20 cellular contexts compared by ENCODE assay signal in the genomic region with DNA sequence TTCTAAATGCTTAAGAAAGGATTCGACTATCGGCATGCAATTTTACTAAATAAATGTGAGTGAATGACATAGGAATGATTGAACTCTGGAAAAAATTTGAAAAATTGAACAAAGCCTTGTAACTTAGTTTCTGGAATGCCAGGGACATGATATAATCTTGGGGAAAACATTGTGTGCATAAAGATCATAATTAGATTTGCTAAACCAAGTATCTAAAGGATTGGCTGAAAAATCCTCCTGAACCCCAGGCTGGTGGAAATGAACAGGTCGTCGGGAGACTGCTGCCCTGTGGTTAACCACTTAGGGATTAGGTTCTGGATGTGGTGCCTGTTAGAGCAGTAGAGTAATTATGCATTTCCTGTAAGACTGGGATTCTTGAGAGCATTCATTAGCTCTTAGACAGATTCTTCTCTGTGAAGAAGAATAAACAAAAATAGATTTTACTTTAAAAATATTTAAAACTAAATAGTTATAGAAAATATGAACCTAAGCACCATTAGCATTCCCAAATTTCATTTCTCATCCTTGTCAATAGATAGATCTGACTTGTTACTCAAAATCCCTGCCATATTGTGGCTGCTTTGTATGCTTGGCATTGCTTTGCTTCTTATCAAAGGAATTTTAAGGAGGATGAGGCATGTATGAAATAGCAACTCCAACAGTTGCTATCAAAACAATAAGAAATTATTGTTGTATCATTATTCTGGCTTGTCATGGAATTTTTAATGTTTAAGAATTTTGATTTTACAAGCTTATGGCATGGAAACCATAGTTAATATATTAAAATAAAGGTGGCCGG. TPM values are rescaled to one million over a fixed set of nuclear protein-coding genes. Genes with fewer than 3 reads are reported as not detected.
A peak's percentile ranks its signal among the peaks of the same experiment; 100 is the strongest.
DNase-seq lines count a peak whose midpoint lies in the region; ATAC-seq, FAIRE-seq and TF ChIP-seq lines count a peak whose summit lies in the region.
"Had no signal": no experiment of that assay in that cellular context is flagged by ENCODE, and none has a peak within 500 bp of the region (broad histone marks: within the 10 kb centered on the region; RNA-seq: fewer than 3 reads in every experiment).

No MANE protein-coding gene starts in this region.

- H3K9ac ChIP-seq in neural progenitor cell: no peak overlapping the region
- H3K9ac ChIP-seq: BLaER1 treated with 17β-estradiol and CSF1 and Interleukin-3, amounts not matched to agents 10 nM and 100 nM had no signal

- H3K4me1 Mint-ChIP-seq in neural progenitor cell: no peaks in the 10 kb centered on the region
- H3K4me1 Mint-ChIP-seq in effector memory CD8-positive, alpha-beta T cell (ENCODE audit: low read depth in 2 of 2): no peaks in the 10 kb centered on the region
- H3K4me1 Mint-ChIP-seq: immature natural killer cell had no signal

- no peak for TF ChIP-seq POLR2A in GM12892 (IDR thresholded peaks at IDR 0.05; ENCODE audit: low read depth, low read length)

- H4K20me1 ChIP-seq in neural progenitor cell (ENCODE audit: low read depth): no peaks in the 10 kb centered on the region
- no peaks in the 10 kb centered on the region for H4K20me1 ChIP-seq in hepatocyte (ENCODE audit: insufficient read depth, poor library complexity, severe bottlenecking)
- H4K20me1 ChIP-seq: BLaER1 treated with 17β-estradiol and CSF1 and Interleukin-3, amounts not matched to agents 10 nM and 100 nM had no signal

- ATAC-seq in effector memory CD8-positive, alpha-beta T cell (replicated peaks): no peak
- ATAC-seq: activated CD8-positive, alpha-beta T cell treated with anti-CD3 and anti-CD28 coated beads, Interleukin-2, amount 10 ng/mL, durations not matched to agents 7 days and 5 days had no signal

- H3K27ac ChIP-seq in neural progenitor cell (no peak overlapping the region), hepatocyte (no peak overlapping the region)
- H3K27ac ChIP-seq: BLaER1 treated with 17β-estradiol and CSF1 and Interleukin-3, amounts not matched to agents 10 nM and 100 nM had no signal

- H3K4me3 Mint-ChIP-seq in neural progenitor cell: no peak overlapping the region
- H3K4me3 Mint-ChIP-seq in effector memory CD8-positive, alpha-beta T cell: no peak overlapping the region
- H3K4me3 Mint-ChIP-seq: activated CD8-positive, alpha-beta T cell treated with anti-CD3 and anti-CD28 coated beads, Interleukin-2, amount 10 ng/mL, durations not matched to agents 7 days and 5 days; brain; immature natural killer cell had no signal

- H3K9me3 ChIP-seq in neural progenitor cell (ENCODE audit: low read depth) (no peaks in the 10 kb centered on the region), hepatocyte (ENCODE audit: low read depth) (no peaks in the 10 kb centered on the region), HAP-1 (no peaks in the 10 kb centered on the region)
- H3K9me3 ChIP-seq: BLaER1 treated with 17β-estradiol and CSF1 and Interleukin-3, amounts not matched to agents 10 nM and 100 nM had no signal

- H3K79me2 ChIP-seq in neural progenitor cell (ENCODE audit: low read depth): no peaks in the 10 kb centered on the region
- H3K79me2 ChIP-seq in hepatocyte: no peaks in the 10 kb centered on the region

- H3K27me3 ChIP-seq in neural progenitor cell (no peaks in the 10 kb centered on the region), hepatocyte (no peaks in the 10 kb centered on the region), HAP-1 (ENCODE audit: low read depth) (no peaks in the 10 kb centered on the region)
- H3K27me3 ChIP-seq: BLaER1 treated with 17β-estradiol and CSF1 and Interleukin-3, amounts not matched to agents 10 nM and 100 nM had no signal

- H3K36me3 ChIP-seq in neural progenitor cell (no peaks in the 10 kb centered on the region), hepatocyte (replicated peaks; ENCODE audit: insufficient read depth, low read depth) (no peaks in the 10 kb centered on the region), HAP-1 (replicated peaks) (no peaks in the 10 kb centered on the region)
- H3K36me3 ChIP-seq: BLaER1 treated with 17β-estradiol and CSF1 and Interleukin-3, amounts not matched to agents 10 nM and 100 nM had no signal

- TF ChIP-seq CTCF in astrocyte of the cerebellum (IDR thresholded peaks at IDR 0.05; ENCODE audit: low read depth, low read length, missing control alignments) (no peak), neural progenitor cell (IDR thresholded peaks at IDR 0.05) (no peak), hepatocyte (IDR thresholded peaks at IDR 0.05; ENCODE audit: poor library complexity) (no peak)

- H3K4me2 ChIP-seq in neural progenitor cell (no peak overlapping the region), hepatocyte (no peak overlapping the region)
- H3K4me2 ChIP-seq: BLaER1 treated with 17β-estradiol and CSF1 and Interleukin-3, amounts not matched to agents 10 nM and 100 nM had no signal

- no peaks in the 10 kb centered on the region for H3K36me3 Mint-ChIP-seq in neural progenitor cell
- H3K36me3 Mint-ChIP-seq in effector memory CD8-positive, alpha-beta T cell (ENCODE audit: insufficient read depth): no peaks in the 10 kb centered on the region
- H3K36me3 Mint-ChIP-seq: brain, immature natural killer cell had no signal

- H3F3A ChIP-seq in neural progenitor cell (ENCODE audit: low read depth): no peaks in the 10 kb centered on the region

- no peaks in the 10 kb centered on the region for H3K27me3 Mint-ChIP-seq in neural progenitor cell (ENCODE audit: insufficient read depth, low read depth)
- H3K27me3 Mint-ChIP-seq in effector memory CD8-positive, alpha-beta T cell: peaks cover 26 to 36% of the 10 kb centered on the region in 2 donors
- H3K27me3 Mint-ChIP-seq: brain had no signal

- H3K9me3 Mint-ChIP-seq in neural progenitor cell: no peaks in the 10 kb centered on the region
- no peaks in the 10 kb centered on the region for H3K9me3 Mint-ChIP-seq in effector memory CD8-positive, alpha-beta T cell
- H3K9me3 Mint-ChIP-seq: brain had no signal

- peak; percentile 78 for DNase-seq in Daoy (ENCODE audit: low read depth)
- peak; percentile 14 for DNase-seq in LoVo (ENCODE audit: low spot score)
- DNase-seq in astrocyte of the cerebellum (ENCODE audit: low read depth): peak; percentile 22
- peak; percentile 15 for DNase-seq in neural progenitor cell (ENCODE audit: low spot score)
- DNase-seq in hepatocyte (ENCODE audit: low spot score): no peak
- no peak for DNase-seq in HAP-1 (ENCODE audit: low spot score in 2 of 2)
- no peak for DNase-seq in GM12892 (ENCODE audit: insufficient read length)
- DNase-seq in effector memory CD8-positive, alpha-beta T cell: no peak
- DNase-seq: activated CD8-positive, alpha-beta T cell treated with anti-CD3 and anti-CD28 coated beads, Interleukin-2, amount 10 ng/mL, durations not matched to agents 7 days and 5 days; activated effector memory CD4-positive, alpha-beta T cell treated with anti-CD3 and anti-CD28 coated beads, Interleukin-2, amount 50 U/mL, for 16 hours; DMS79 treated with DMSO at 0.1 percent for 48 hours; effector CD4-positive, alpha-beta T cell; foreskin melanocyte; immature natural killer cell; MM.1S; NCI-H2081 treated with DMSO at 0.1 percent for 48 hours had no signal

- H3K9me2 ChIP-seq in hepatocyte (replicated peaks; ENCODE audit: insufficient read depth): no peaks in the 10 kb centered on the region

- H3K27ac Mint-ChIP-seq in neural progenitor cell: no peak overlapping the region
- no peak overlapping the region for H3K27ac Mint-ChIP-seq in effector memory CD8-positive, alpha-beta T cell
- H3K27ac Mint-ChIP-seq: activated CD8-positive, alpha-beta T cell treated with anti-CD3 and anti-CD28 coated beads, Interleukin-2, amount 10 ng/mL, durations not matched to agents 7 days and 5 days; immature natural killer cell had no signal

- 69% methylated on average over 5 of the region's 5 CpGs for whole genome bisulfite sequencing in hepatocyte (ENCODE audit: low lambda C conversion rate, missing lambda C conversion rate)

- no peak overlapping the region for H3K4me3 ChIP-seq in astrocyte of the cerebellum (ENCODE audit: low read depth, low read length)
- no peak overlapping the region for H3K4me3 ChIP-seq in neural progenitor cell
- no peak overlapping the region for H3K4me3 ChIP-seq in hepatocyte
- H3K4me3 ChIP-seq in HAP-1: no peak overlapping the region
- H3K4me3 ChIP-seq: BLaER1 treated with 17β-estradiol and CSF1 and Interleukin-3, amounts not matched to agents 10 nM and 100 nM had no signal

- H2AFZ ChIP-seq in neural progenitor cell (replicated peaks): no peak overlapping the region
- H2AFZ ChIP-seq in hepatocyte: no peak overlapping the region

- in situ Hi-C loops in astrocyte of the cerebellum (cut with HindIII; ENCODE audit: low sequenced_read_pairs): no loop called here
- in situ Hi-C loops in HAP-1 (cut with MboI; ENCODE audit: low sequenced_read_pairs): no loop called here

- H3K4me1 ChIP-seq in neural progenitor cell (peaks cover 7% of the 10 kb centered on the region), hepatocyte (ENCODE audit: insufficient read depth) (no peaks in the 10 kb centered on the region), HAP-1 (no peaks in the 10 kb centered on the region)

- FAIRE-seq in GM12892 (lab: Jason Lieb, UNC): no peak
- FAIRE-seq: TTC549 had no signal

RNA-seq across cellular contexts. Expression of gene LYPD6B, which starts 55.9 kb away (rescaled TPM):
- total RNA-seq in Daoy (2014; rRNA removed; shearing (Covaris generic)): 8.0 and 10.2 TPM in 2 replicates
- 0.34 TPM in 1 of 2 replicates, not detected in the other for total RNA-seq in neural progenitor cell (ENCODE audit: low replicate concordance)
- total RNA-seq in hepatocyte: 13.3 and 16.8 TPM in 2 replicates
- polyA plus RNA-seq in hepatocyte: 26.0 and 26.4 TPM in 2 replicates
- polyA plus RNA-seq in GM12892 (2012; ENCODE audit: missing spikeins): 3.9 TPM
- total RNA-seq: activated CD8-positive, alpha-beta T cell treated with anti-CD3 and anti-CD28 coated beads, Interleukin-2, amount 10 ng/mL, durations not matched to agents 7 days and 5 days; pulmonary artery endothelial cell had no signal
- polyA plus RNA-seq: immature natural killer cell had no signal

Comparison
In these comparisons a context has a peak if more than half of its experiments do, and no peak if none do; other contexts are left out.
1. DNase-seq: peak in Daoy (single experiment), LoVo (single experiment), astrocyte of the cerebellum (single experiment) and neural progenitor cell (single experiment); none in hepatocyte (single experiment), HAP-1 (0 of 2), GM12892 (single experiment) and effector memory CD8-positive, alpha-beta T cell (0 of 3).